Comparison of ENCODE assay signal across 18 cellular contexts in genomic region chr20:63778857-63779256, GRCh38. TPM values are rescaled to one million over a fixed set of nuclear protein-coding genes. Genes with fewer than 3 reads are reported as not detected.
A peak's percentile ranks its signal among the peaks of the same experiment; 100 is the strongest.
DNase-seq lines count a peak whose midpoint lies in the region; ATAC-seq, FAIRE-seq and TF ChIP-seq lines count a peak whose summit lies in the region.
"Had no signal": no experiment of that assay in that cellular context is flagged by ENCODE, and none has a peak within 500 bp of the region (broad histone marks: within the 10 kb centered on the region; RNA-seq: fewer than 3 reads in every experiment).

No MANE protein-coding gene starts in this region.

- no peaks in the 10 kb centered on the region for H3K9me3 ChIP-seq in HCT116 (ENCODE audit: control insufficient read depth in 1 of 2, insufficient read depth in 1 of 2, low read depth in 1 of 2, low read length in 2 of 2)
- peaks cover 5% of the 10 kb centered on the region; the same call in 1 of the 2 replicates for H3K9me3 ChIP-seq in OCI-LY3 (ENCODE audit: insufficient read depth, low read length)
- H3K9me3 ChIP-seq in H1 (ENCODE audit: insufficient read depth in 2 of 2, low read depth in 1 of 2, low read length in 1 of 2), result peaks cover 0 to 3% of the 10 kb centered on the region in 2 experiments; a peak in 1 of 4 replicates
- H3K9me3 ChIP-seq in naive thymus-derived CD4-positive, alpha-beta T cell (ENCODE audit: control insufficient read depth in 2 of 3, low read length in 3 of 3), result no peaks in the 10 kb centered on the region
- H3K9me3 ChIP-seq: HAP-1, SJCRH30 had no signal

- no peak overlapping the region for H3K14ac ChIP-seq in H1 (ENCODE audit: insufficient read length)

- peaks cover 12% of the 10 kb centered on the region for H3K79me1 ChIP-seq in H1 (ENCODE audit: low read depth, low read length)

- no peak overlapping the region for H4K8ac ChIP-seq in H1 (ENCODE audit: extremely low read depth, insufficient read depth, low read length)

- H3K9me2 ChIP-seq in HCT116 (ENCODE audit: insufficient read depth), result no peaks in the 10 kb centered on the region

- H3K27me3 ChIP-seq in HCT116 (ENCODE audit: insufficient read depth, low read length) (no peaks in the 10 kb centered on the region), OCI-LY3 (ENCODE audit: low read depth, low read length) (no peaks in the 10 kb centered on the region), H1 (replicated peaks in 1 of 4; ENCODE audit: control insufficient read depth in 3 of 4, extremely low read depth in 1 of 4, insufficient read depth in 3 of 4, low read length in 3 of 4) (no peaks in the 10 kb centered on the region)
- H3K27me3 ChIP-seq in naive thymus-derived CD4-positive, alpha-beta T cell (ENCODE audit: control insufficient read depth in 2 of 2, insufficient read depth in 2 of 2, low read length in 2 of 2), result no peaks in the 10 kb centered on the region
- H3K27me3 ChIP-seq: BLaER1, SJCRH30 had no signal

- FAIRE-seq in H1 (lab: Jason Lieb, UNC), result no peak

- peaks cover 7% of the 10 kb centered on the region; the same call in 1 of the 2 replicates for H3K23me2 ChIP-seq in H1 (ENCODE audit: low read depth, low read length)

- no peak overlapping the region for H3K27ac Mint-ChIP-seq in naive thymus-derived CD4-positive, alpha-beta T cell

- H3K36me3 ChIP-seq in HCT116 (ENCODE audit: control insufficient read depth in 1 of 2, insufficient read depth in 2 of 2, low read length in 2 of 2), result no peaks in the 10 kb centered on the region
- H3K36me3 ChIP-seq in OCI-LY3 (replicated peaks; ENCODE audit: low read depth, low read length), result no peaks in the 10 kb centered on the region
- H3K36me3 ChIP-seq in H1 (ENCODE audit: control insufficient read depth in 2 of 4, insufficient read depth in 4 of 4, low read length in 3 of 4), result no peaks in the 10 kb centered on the region; a peak in 1 of 8 replicates
- no peaks in the 10 kb centered on the region for H3K36me3 ChIP-seq in naive thymus-derived CD4-positive, alpha-beta T cell (ENCODE audit: control insufficient read depth in 2 of 3, insufficient read depth in 3 of 3, low read length in 3 of 3)
- H3K36me3 ChIP-seq: BLaER1, HAP-1, SJCRH30 had no signal

- H4K91ac ChIP-seq in H1 (replicated peaks; ENCODE audit: insufficient read length, low read length), result no peak overlapping the region

- H3K23ac ChIP-seq in H1 (ENCODE audit: insufficient read length), result no peak overlapping the region

- H3K27me3 Mint-ChIP-seq in naive thymus-derived CD4-positive, alpha-beta T cell, result peaks cover 0 to 2% (median 0%) of the 10 kb centered on the region in 5 donors

- TF ChIP-seq RAD21 in HCT116 (IDR thresholded peaks at IDR 0.05; ENCODE audit: low read depth) (no peak), H1 (IDR thresholded peaks at IDR 0.05 in 1 of 2, conservative IDR thresholded peaks at IDR 0.05 in 1 of 2; ENCODE audit: low read depth in 2 of 2, low read length in 2 of 2) (no peak; a peak in 2 of 4 replicates)

- H3K9ac ChIP-seq in HCT116 (ENCODE audit: low read length) (no peak overlapping the region), OCI-LY3 (ENCODE audit: low read length) (no peak overlapping the region), H1 (replicated peaks in 1 of 4; ENCODE audit: extremely low read depth in 1 of 4, low read depth in 3 of 4, low read length in 3 of 4) (no peak overlapping the region)
- H3K9ac ChIP-seq: BLaER1 had no signal

- H2BK15ac ChIP-seq in H1 (ENCODE audit: low read length), result no peak overlapping the region

- H3K79me2 ChIP-seq in HCT116 (ENCODE audit: insufficient read depth, low read length) (no peaks in the 10 kb centered on the region), OCI-LY3 (ENCODE audit: low read length) (no peaks in the 10 kb centered on the region), H1 (ENCODE audit: control insufficient read depth in 1 of 2, insufficient read depth in 2 of 2, low read length in 2 of 2) (peaks cover 4 to 11% of the 10 kb centered on the region in 2 experiments; a peak in 2 of 4 replicates)

- TF ChIP-seq POLR2A in HCT116 (IDR thresholded peaks at IDR 0.05; ENCODE audit: borderline replicate concordance, extremely low read depth, insufficient read depth, insufficient read length), result no peak
- TF ChIP-seq POLR2A in H1 (IDR thresholded peaks at IDR 0.05; ENCODE audit: control extremely low read depth in 1 of 2, low read depth in 2 of 2, low read length in 2 of 2), result no peak

- H2BK120ac ChIP-seq in H1 (replicated peaks; ENCODE audit: low read depth, low read length), result no peak overlapping the region

- no peak overlapping the region for H2BK20ac ChIP-seq in H1 (ENCODE audit: low read length)

- H2AFZ ChIP-seq in HCT116 (ENCODE audit: low read depth, low read length, poor library complexity, severe bottlenecking) (no peak overlapping the region), OCI-LY3 (ENCODE audit: low read depth, low read length) (no peak overlapping the region), H1 (ENCODE audit: low read length) (no peak overlapping the region)
- H2AFZ ChIP-seq: PC-9 had no signal

- WGBS in H1 (ENCODE audit: extremely low coverage in 1 of 2, insufficient coverage in 1 of 2, insufficient read length in 1 of 2, insufficient replicate concordance in 2 of 2, low coverage in 1 of 2, low lambda C conversion rate in 2 of 2, missing lambda C conversion rate in 1 of 2), 2 experiments, result 93% methylated on average over 9 of the region's 9 CpGs; no CpG with 5 or more reads in 1 of the 2 experiments

- 0 out of 2 replicates have a peak, but pooled peaks have one; percentile 6 for TF ChIP-seq CTCF in 22Rv1 (IDR thresholded peaks at IDR 0.05)
- peak in 1 of 3 experiments; percentile 5; a peak in 1 of 6 replicates for TF ChIP-seq CTCF in HCT116 (IDR thresholded peaks at IDR 0.05 in 2 of 3, conservative IDR thresholded peaks at IDR 0.05 in 1 of 3; ENCODE audit: borderline replicate concordance in 1 of 3, insufficient read depth in 1 of 3, low read depth in 2 of 3, low read length in 2 of 3)
- 0 out of 2 replicates have a peak, but pooled peaks have one; percentile 6 for TF ChIP-seq CTCF in OCI-LY3 (IDR thresholded peaks at IDR 0.05; ENCODE audit: low read depth, low read length)
- peak; percentile 32 to 42 (median 35) for TF ChIP-seq CTCF in H1 (IDR thresholded peaks at IDR 0.05; ENCODE audit: control extremely low read depth in 1 of 3, insufficient read depth in 1 of 3, low read depth in 1 of 3, low read length in 3 of 3)

- H3K56ac ChIP-seq in H1 (replicated peaks; ENCODE audit: insufficient read length, low read depth, low read length), result no peak overlapping the region

- POLR2A ChIA-PET in HCT116 (lab: Charles Lee), result interaction anchor here (0.6 kb wide), 1 partner anchor 137 kb away, joined by 5 read pairs; no protein-coding TSS in a partner anchor
- POLR2A ChIA-PET in H1 (lab: Charles Lee; ENCODE audit: partially characterized antibody), result interaction anchor here (1.2 kb wide), 1 partner anchor 69 kb away, joined by 3 read pairs; no protein-coding TSS in a partner anchor
- POLR2A ChIA-PET in naive thymus-derived CD4-positive, alpha-beta T cell (lab: Charles Lee), result no interaction called here

- CTCF ChIA-PET in HCT116 (lab: Charles Lee), result no interaction called here
- CTCF ChIA-PET in H1 (lab: Charles Lee; ENCODE audit: partially characterized antibody), result interaction anchor here (0.6 to 10.7 kb wide), 11 partner anchors 10 to 100 kb away, joined by 3 to 191 read pairs (median 3); partner anchors contain the start of gene ABHD16B
- CTCF ChIA-PET in naive thymus-derived CD4-positive, alpha-beta T cell (lab: Charles Lee), result interaction anchor here (0.6 kb wide), 1 partner anchor 145 kb away, joined by 3 read pairs; no protein-coding TSS in a partner anchor

- peak overlapping the region; percentile 51 for H3K4me2 ChIP-seq in HCT116 (ENCODE audit: low read length)
- H3K4me2 ChIP-seq in OCI-LY3 (ENCODE audit: low read length), result no peak overlapping the region
- no peak overlapping the region for H3K4me2 ChIP-seq in H1 (ENCODE audit: insufficient read depth in 1 of 2, low read depth in 2 of 2, low read length in 2 of 2)
- H3K4me2 ChIP-seq: BLaER1 had no signal

- no peak overlapping the region for H2BK12ac ChIP-seq in H1 (ENCODE audit: low read depth, low read length)

- peak overlapping the region; percentile 38 for H3K4ac ChIP-seq in H1 (replicated peaks; ENCODE audit: insufficient read length, low read depth, low read length)

- H3K4me1 ChIP-seq in HCT116 (ENCODE audit: control insufficient read depth in 1 of 2, insufficient read depth in 2 of 2, low read length in 2 of 2), result peaks cover 29 to 36% of the 10 kb centered on the region in 2 experiments
- peaks cover 8% of the 10 kb centered on the region; the same call in 1 of the 2 replicates for H3K4me1 ChIP-seq in OCI-LY3 (ENCODE audit: low read length)
- H3K4me1 ChIP-seq in H1 (replicated peaks in 1 of 4; ENCODE audit: control insufficient read depth in 3 of 4, insufficient read depth in 4 of 4, low read length in 3 of 4), result peaks cover 0 to 9% (median 6%) of the 10 kb centered on the region in 4 experiments; a peak in 5 of 7 replicates
- peaks cover 8 to 9% of the 10 kb centered on the region in 2 donors for H3K4me1 ChIP-seq in naive thymus-derived CD4-positive, alpha-beta T cell (ENCODE audit: control insufficient read depth in 2 of 2, insufficient read depth in 2 of 2, low read length in 2 of 2)
- H3K4me1 ChIP-seq: HAP-1, SJCRH30 had no signal

- peaks cover 0 to 1% (median 0%) of the 10 kb centered on the region in 5 donors for H3K36me3 Mint-ChIP-seq in naive thymus-derived CD4-positive, alpha-beta T cell

- no peak overlapping the region for H4K5ac ChIP-seq in H1 (ENCODE audit: insufficient read length, low read depth, low read length)

- no peak overlapping the region for H3K27ac ChIP-seq in 22Rv1
- H3K27ac ChIP-seq in HCT116 (ENCODE audit: low read depth, low read length), result no peak overlapping the region
- no peak overlapping the region for H3K27ac ChIP-seq in OCI-LY3 (ENCODE audit: low read length)
- H3K27ac ChIP-seq in H1 (ENCODE audit: low read depth, low read length), result no peak overlapping the region
- no peak overlapping the region for H3K27ac ChIP-seq in naive thymus-derived CD4-positive, alpha-beta T cell (ENCODE audit: low read depth, low read length)
- H3K27ac ChIP-seq: BLaER1, HL-60, PC-9, SJCRH30 had no signal

- H3K18ac ChIP-seq in H1 (ENCODE audit: extremely low read depth, low read length), result no peak overlapping the region

- BruUV-seq in HCT116 (replicated peaks; lab: Mats Ljungman, UMichigan), result no TSS peak

- intact Hi-C loops in HCT116 (cut with micrococcal nuclease), result no loop called here
- intact Hi-C loops in naive thymus-derived CD4-positive, alpha-beta T cell (cut with micrococcal nuclease), result no loop called here

- no peak overlapping the region for H3K4me3 Mint-ChIP-seq in naive thymus-derived CD4-positive, alpha-beta T cell

- no peak for DNase-seq in HCT116 (ENCODE audit: low read depth, low spot score)
- DNase-seq in H1 (ENCODE audit: low read depth in 1 of 2, low spot score in 2 of 2), result no peak
- DNase-seq in glomerular visceral epithelial cell (ENCODE audit: extremely low spot score), result no peak
- no peak for DNase-seq in NCI-H345 treated with DMSO at 0.1 percent for 48 hours (lab: John Stamatoyannopoulos, UW; ENCODE audit: unreplicated experiment)
- no peak for DNase-seq in GM03348 (ENCODE audit: low spot score)
- no peak for DNase-seq in naive thymus-derived CD4-positive, alpha-beta T cell
- DNase-seq: DND-41, GDM1, NCI-H1092 treated with DMSO at 0.1 percent for 48 hours, NCI-H2081 treated with DMSO at 0.1 percent for 48 hours, NCI-H524 treated with DMSO at 0.1 percent for 48 hours, PC-9, SJCRH30 had no signal

- TF ChIP-seq EP300 in H1 (IDR thresholded peaks at IDR 0.05; ENCODE audit: borderline replicate concordance in 1 of 2, low read depth in 2 of 2, low read length in 2 of 2), result no peak

- no peaks in the 10 kb centered on the region for H4K20me1 ChIP-seq in HCT116 (ENCODE audit: insufficient read depth)
- no peaks in the 10 kb centered on the region for H4K20me1 ChIP-seq in OCI-LY3 (ENCODE audit: insufficient read depth, low read length)
- H4K20me1 ChIP-seq in H1 (replicated peaks in 1 of 2; ENCODE audit: control insufficient read depth in 1 of 2, insufficient read depth in 2 of 2, low read length in 2 of 2), result peaks cover 3 to 14% of the 10 kb centered on the region in 2 experiments
- H4K20me1 ChIP-seq: BLaER1 had no signal

- RAD21 ChIA-PET in HCT116 (lab: Charles Lee; ENCODE audit: low non-redundant PET in 1 of 2, low total read pairs in 2 of 2, uncharacterized antibody in 2 of 2, unreplicated experiment in 2 of 2), result interaction anchor here in 1 of 2 experiments (0.7 kb wide), 1 partner anchor 123 kb away, joined by 4 read pairs; no protein-coding TSS in a partner anchor

- no peaks in the 10 kb centered on the region for H3K9me3 Mint-ChIP-seq in naive thymus-derived CD4-positive, alpha-beta T cell

- H3K4me1 Mint-ChIP-seq in naive thymus-derived CD4-positive, alpha-beta T cell, result peaks cover 9 to 23% (median 20%) of the 10 kb centered on the region in 7 donors

- no peak for ATAC-seq in HCT116
- ATAC-seq in naive thymus-derived CD4-positive, alpha-beta T cell, result no peak

- H2AK5ac ChIP-seq in H1 (ENCODE audit: low read depth, low read length), result no peak overlapping the region

- H3K4me3 ChIP-seq in HCT116 (replicated peaks in 1 of 2; ENCODE audit: low read depth in 1 of 2, low read length in 2 of 2) (no peak overlapping the region), OCI-LY3 (ENCODE audit: low read length) (no peak overlapping the region), H1 (ENCODE audit: extremely low read depth in 1 of 4, insufficient read depth in 2 of 4, low read depth in 3 of 4, low read length in 4 of 4) (no peak overlapping the region)
- no peak overlapping the region for H3K4me3 ChIP-seq in naive thymus-derived CD4-positive, alpha-beta T cell (ENCODE audit: low read length)
- H3K4me3 ChIP-seq: BLaER1, HAP-1, PC-9, SJCRH30 had no signal

- no peak overlapping the region for H2BK5ac ChIP-seq in H1 (ENCODE audit: low read depth, low read length)

RNA-seq across cellular contexts. Expression of gene SLC2A4RG, which starts 39.3 kb away (rescaled TPM):
- total RNA-seq in HCT116 (2021; ENCODE audit: unreplicated experiment), result 121 TPM
- polyA plus RNA-seq in HCT116 (2012), result 69.7 and 77.1 TPM in 2 replicates
- total RNA-seq in H1 (2021; fragmentation: NEBNext Ultra II Directional; extraction: Animal tissue kit (Norgen Biotek cat#: 25700)), result 25.0 and 29.1 TPM in 2 replicates
- 15.9 and 32.9 TPM in 2 replicates for polyA plus RNA-seq in H1 (2011; rRNA removed)
- polyA plus RNA-seq in H1 (2011; cell fraction: cytosol; rRNA removed), result 25.5 TPM
- 164 TPM for polyA plus RNA-seq in H1 (2011; cell fraction: nucleus; rRNA removed)
- polyA plus RNA-seq in H1 (2012, experiment 1 of 2), result 12.2 to 32.2 TPM (median 25.5 TPM) in 4 replicates
- polyA plus RNA-seq in H1 (2012, experiment 2 of 2), result 12.8 TPM
- polyA plus RNA-seq in H1 (2013, experiment 1 of 2), result 33.5 TPM
- polyA plus RNA-seq in H1 (2013, experiment 2 of 2), result 30.8 TPM
- 2.3 and 2.8 TPM in 2 replicates for polyA minus RNA-seq in H1 (2011; rRNA and poly(A)+ RNA removed)
- polyA minus RNA-seq in H1 (2011; cell fraction: cytosol; rRNA and poly(A)+ RNA removed), result 14.1 TPM
- polyA minus RNA-seq in H1 (2011; cell fraction: nucleus; rRNA and poly(A)+ RNA removed), result 22.7 TPM
- total RNA-seq in naive thymus-derived CD4-positive, alpha-beta T cell, result 100 to 1,000 TPM in 3 of 5 experiments, 10 to 100 TPM in 2; 88.7 to 136 (median 111) TPM
- polyA plus RNA-seq in naive thymus-derived CD4-positive, alpha-beta T cell, result 1 to 10 TPM; 3.0 to 4.6 TPM

RNA-seq across cellular contexts. Expression of gene LIME1, which starts 42.4 kb away (rescaled TPM):
- 27.4 TPM for total RNA-seq in HCT116 (2021; ENCODE audit: unreplicated experiment)
- 20.3 and 24.1 TPM in 2 replicates for polyA plus RNA-seq in HCT116 (2012)
- total RNA-seq in H1 (2021; fragmentation: NEBNext Ultra II Directional; extraction: Animal tissue kit (Norgen Biotek cat#: 25700)), result 3.3 and 4.5 TPM in 2 replicates
- 5.9 and 9.5 TPM in 2 replicates for polyA plus RNA-seq in H1 (2011; rRNA removed)
- 4.9 TPM for polyA plus RNA-seq in H1 (2011; cell fraction: cytosol; rRNA removed)
- 19.4 TPM for polyA plus RNA-seq in H1 (2011; cell fraction: nucleus; rRNA removed)
- 2.2 to 3.8 TPM (median 2.7 TPM) in 4 replicates for polyA plus RNA-seq in H1 (2012, experiment 1 of 2)
- 3.0 TPM for polyA plus RNA-seq in H1 (2012, experiment 2 of 2)
- polyA plus RNA-seq in H1 (2013, experiment 1 of 2), result 1.8 TPM
- polyA plus RNA-seq in H1 (2013, experiment 2 of 2), result 1.7 TPM
- polyA minus RNA-seq in H1 (2011; rRNA and poly(A)+ RNA removed), result 0.28 and 0.37 TPM in 2 replicates
- 4.0 TPM for polyA minus RNA-seq in H1 (2011; cell fraction: cytosol; rRNA and poly(A)+ RNA removed)
- polyA minus RNA-seq in H1 (2011; cell fraction: nucleus; rRNA and poly(A)+ RNA removed), result 5.9 TPM
- 100 to 1,000 TPM in 3 of 5 experiments, 10 to 100 TPM in 2; 96.8 to 118 (median 103) TPM for total RNA-seq in naive thymus-derived CD4-positive, alpha-beta T cell
- polyA plus RNA-seq in naive thymus-derived CD4-positive, alpha-beta T cell, result 100 to 1,000 TPM; 205 to 366 TPM

RNA-seq across cellular contexts. Expression of gene ZBTB46, which starts 52.2 kb away (rescaled TPM):
- 10.7 TPM for total RNA-seq in HCT116 (2021; ENCODE audit: unreplicated experiment)
- 4.1 and 4.8 TPM in 2 replicates for polyA plus RNA-seq in HCT116 (2012)
- 21.1 and 22.4 TPM in 2 replicates for total RNA-seq in H1 (2021; fragmentation: NEBNext Ultra II Directional; extraction: Animal tissue kit (Norgen Biotek cat#: 25700))
- 6.4 and 10.7 TPM in 2 replicates for polyA plus RNA-seq in H1 (2011; rRNA removed)
- 8.6 TPM for polyA plus RNA-seq in H1 (2011; cell fraction: cytosol; rRNA removed)
- 14.3 TPM for polyA plus RNA-seq in H1 (2011; cell fraction: nucleus; rRNA removed)
- polyA plus RNA-seq in H1 (2012, experiment 1 of 2), result 8.5 to 11.4 TPM (median 10.9 TPM) in 4 replicates
- 11.3 TPM for polyA plus RNA-seq in H1 (2012, experiment 2 of 2)
- polyA plus RNA-seq in H1 (2013, experiment 1 of 2), result 7.1 TPM
- polyA plus RNA-seq in H1 (2013, experiment 2 of 2), result 7.8 TPM
- 32.8 and 34.9 TPM in 2 replicates for polyA minus RNA-seq in H1 (2011; rRNA and poly(A)+ RNA removed)
- 22.2 TPM for polyA minus RNA-seq in H1 (2011; cell fraction: cytosol; rRNA and poly(A)+ RNA removed)
- 18.9 TPM for polyA minus RNA-seq in H1 (2011; cell fraction: nucleus; rRNA and poly(A)+ RNA removed)
- 1 to 10 TPM in 1 of 5 experiments, under 1 TPM in 3, not detected in 1; 0.05 to 1.7 (median 0.21) TPM for total RNA-seq in naive thymus-derived CD4-positive, alpha-beta T cell
- polyA plus RNA-seq in naive thymus-derived CD4-positive, alpha-beta T cell, result under 1 TPM; 0.03 to 0.04 TPM
